In genomic region chr6:867378-867777, GRCh38 we compare ENCODE assay signal across 10 cellular contexts.
"Had no signal": no experiment of that assay in that cellular context is flagged by ENCODE, and none has a peak within 500 bp of the region (broad histone marks: within the 10 kb centered on the region; RNA-seq: fewer than 3 reads in every experiment).

No MANE protein-coding gene starts in this region.

- DNase-seq: GM23248, GOT3, H7, HFFc6, IMR-90, KG1 had no signal

- H3K4me1 ChIP-seq: HAP-1 had no signal

- ATAC-seq: HCT116, K562 had no signal

- H3K36me3 ChIP-seq: HAP-1 had no signal

- H3K27ac ChIP-seq: GM23248, HL-60 had no signal

- H2AFZ ChIP-seq: GM23248 had no signal

- H3K4me3 ChIP-seq: GM23248, HAP-1, K562 had no signal

- H3K9ac ChIP-seq: GM23248 had no signal

- H3K9me3 ChIP-seq: HAP-1 had no signal
